Comparison of ENCODE assay signal across 23 cellular contexts in the genomic region with DNA sequence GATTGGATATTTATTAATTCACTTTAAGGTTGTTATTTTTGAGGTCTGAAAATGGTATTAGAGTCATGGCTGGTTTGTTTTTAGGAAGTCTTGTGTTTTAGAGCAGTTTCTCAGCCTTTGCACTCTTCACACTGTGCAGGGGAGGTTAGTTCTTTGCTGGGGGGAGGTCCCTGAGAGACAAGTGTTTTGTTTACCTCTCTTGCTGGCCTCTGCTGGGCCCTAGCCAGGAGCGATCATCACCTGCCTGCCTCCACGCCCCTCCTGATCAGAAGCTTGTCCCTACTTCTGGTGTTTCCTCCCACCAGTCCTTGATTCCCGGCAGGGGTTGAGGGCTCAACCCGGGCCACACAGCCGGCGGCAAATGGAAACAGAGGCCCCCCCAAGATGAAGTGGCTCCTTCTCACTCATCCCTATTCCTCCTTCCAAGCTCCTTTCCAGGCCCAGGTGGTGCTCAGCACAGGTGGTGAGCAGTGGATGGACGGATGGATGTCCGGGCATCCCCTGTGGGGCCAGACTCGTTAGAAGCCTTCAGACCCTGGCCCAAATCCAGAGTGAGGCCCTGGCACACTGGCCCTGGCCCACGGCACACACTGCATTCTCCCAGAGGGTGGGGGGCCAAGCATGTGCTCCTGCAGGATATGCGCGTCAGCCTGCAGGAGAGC.
DNase-seq lines count a peak whose midpoint lies in the region; ATAC-seq and TF ChIP-seq lines count a peak whose summit lies in the region.
"Had no signal": no experiment of that assay in that cellular context is flagged by ENCODE, and none has a peak within 500 bp of the region (broad histone marks: within the 10 kb centered on the region; RNA-seq: fewer than 3 reads in every experiment).

No MANE protein-coding gene starts in this region.

- ATAC-seq in stimulated activated naive B cell treated with anti-CD40 and anti-IgM and Interleukin-4, amounts not matched to agents 10 μg/mL and 1 μg/mL and 100 μg/mL, for 72 hours (replicated peaks): no peak
- no peak for ATAC-seq in HG03045 (IDR thresholded peaks at IDR 0.05; ENCODE audit: unreplicated experiment)
- ATAC-seq: HCT116, heart left ventricle, left lobe of liver had no signal

- peaks cover 34 to 51% of the 10 kb centered on the region in 2 donors for H3K27me3 Mint-ChIP-seq in stimulated activated naive B cell treated with anti-CD40 and anti-IgM and Interleukin-4, amounts not matched to agents 10 μg/mL and 1 μg/mL and 100 μg/mL, for 72 hours

- no peaks in the 10 kb centered on the region for H3K4me1 ChIP-seq in HEK293 (ENCODE audit: control insufficient read depth, insufficient read depth, low read length)
- H3K4me1 ChIP-seq: BE2C, colonic mucosa, heart left ventricle, SJSA1, tibial artery had no signal

- no peak overlapping the region for H3K27ac ChIP-seq in HEK293 (ENCODE audit: extremely low read depth, low read depth, low read length)
- H3K27ac ChIP-seq: colonic mucosa, heart left ventricle, HL-60, SJSA1, tibial artery had no signal

- no peaks in the 10 kb centered on the region for H3K9me3 Mint-ChIP-seq in stimulated activated naive B cell treated with anti-CD40 and anti-IgM and Interleukin-4, amounts not matched to agents 10 μg/mL and 1 μg/mL and 100 μg/mL, for 72 hours
- H3K9me3 Mint-ChIP-seq: neural crest cell had no signal

- peak; percentile 55 for DNase-seq in DMS53 (lab: John Stamatoyannopoulos, UW)
- DNase-seq in DMS53 treated with DMSO at 0.1 percent for 48 hours (lab: John Stamatoyannopoulos, UW; ENCODE audit: unreplicated experiment): no peak
- peak; percentile 84 for DNase-seq in NCI-H345 (lab: John Stamatoyannopoulos, UW)
- peak; percentile 80 for DNase-seq in cerebellar cortex (ENCODE audit: low spot score)
- DNase-seq in stimulated activated naive B cell treated with anti-CD40 and anti-IgM and Interleukin-4, amounts not matched to agents 10 μg/mL and 1 μg/mL and 100 μg/mL, for 72 hours: no peak
- no peak for DNase-seq in activated T-cell treated with anti-CD3 and anti-CD28 coated beads, Interleukin-2, amount 50 U/mL, for 1 hour
- DNase-seq: 8988T; activated CD4-positive, alpha-beta T cell treated with anti-CD3 and anti-CD28 coated beads for 1 hour; BE2C; colonic mucosa; heart left ventricle; NCI-H526; stimulated activated naive CD4-positive, alpha-beta T cell treated with Interleukin-2 at 50 U/mL for 16 hours; tibial artery had no signal

- H3K9me3 ChIP-seq in HEK293 (ENCODE audit: control insufficient read depth, insufficient read depth, low read depth, low read length): no peaks in the 10 kb centered on the region
- H3K9me3 ChIP-seq: BE2C, colonic mucosa, tibial artery had no signal

- H3K4me3 ChIP-seq in HEK293 (ENCODE audit: low read depth, low read length): no peak overlapping the region
- H3K4me3 ChIP-seq: colonic mucosa, heart left ventricle, SJSA1, tibial artery had no signal

- H3K4me3 Mint-ChIP-seq in stimulated activated naive B cell treated with anti-CD40 and anti-IgM and Interleukin-4, amounts not matched to agents 10 μg/mL and 1 μg/mL and 100 μg/mL, for 72 hours: no peak overlapping the region
- H3K4me3 Mint-ChIP-seq: brain, neural crest cell had no signal

- no peak overlapping the region for H3K27ac Mint-ChIP-seq in stimulated activated naive B cell treated with anti-CD40 and anti-IgM and Interleukin-4, amounts not matched to agents 10 μg/mL and 1 μg/mL and 100 μg/mL, for 72 hours
- H3K27ac Mint-ChIP-seq: progenitor cell of endocrine pancreas had no signal

- H3K4me1 Mint-ChIP-seq in stimulated activated naive B cell treated with anti-CD40 and anti-IgM and Interleukin-4, amounts not matched to agents 10 μg/mL and 1 μg/mL and 100 μg/mL, for 72 hours: no peaks in the 10 kb centered on the region
- H3K4me1 Mint-ChIP-seq: neural crest cell had no signal

- POLR2A ChIA-PET in HEK293 (lab: Yijun Ruan, JAX): no interaction called here

- TF ChIP-seq CTCF in HEK293 (tag by site-specific recombination; IDR thresholded peaks at IDR 0.05): no peak

- CTCF ChIA-PET in HEK293 (lab: Yijun Ruan, JAX): interaction anchor here (0.6 to 1.3 kb wide), 4 partner anchors 39 to 327 kb away, joined by 3 to 4 read pairs (median 3); no protein-coding TSS in a partner anchor

- H3K36me3 ChIP-seq in HEK293 (ENCODE audit: control insufficient read depth in 2 of 2, insufficient read depth in 1 of 2, low read length in 2 of 2): no peaks in the 10 kb centered on the region
- H3K36me3 ChIP-seq: BE2C, colonic mucosa, heart left ventricle, SJSA1, tibial artery had no signal

- H3K36me3 Mint-ChIP-seq in stimulated activated naive B cell treated with anti-CD40 and anti-IgM and Interleukin-4, amounts not matched to agents 10 μg/mL and 1 μg/mL and 100 μg/mL, for 72 hours: peaks cover 0 to 2% of the 10 kb centered on the region in 2 donors
- H3K36me3 Mint-ChIP-seq: brain had no signal

TF ChIP-seq in HEK293, 187 proteins besides CTCF, POLR2A, EP300 and RAD21:
- TF ChIP-seq GLIS1 (tag by site-specific recombination; IDR thresholded peaks at IDR 0.05): peak; percentile 97
- TF ChIP-seq ZNF302 (tag by site-specific recombination; IDR thresholded peaks at IDR 0.05; ENCODE audit: low read depth): no peak
- no peak for TF ChIP-seq YY2 (tag by site-specific recombination; IDR thresholded peaks at IDR 0.05)
- TF ChIP-seq ZNF10 (tag by site-specific recombination; IDR thresholded peaks at IDR 0.05): no peak
- TF ChIP-seq PRDM10 (tag by site-specific recombination; IDR thresholded peaks at IDR 0.05): peak; percentile 19; the same call in 1 of the 2 replicates
- TF ChIP-seq GLIS2 (tag by site-specific recombination; IDR thresholded peaks at IDR 0.05): peak; percentile 37; the same call in 1 of the 2 replicates
- peak; percentile 74 for TF ChIP-seq ZIC2 (tag by site-specific recombination; IDR thresholded peaks at IDR 0.05)
- no peak for TF ChIP-seq ZNF785 (tag by site-specific recombination; IDR thresholded peaks at IDR 0.05)

Comparison
In these comparisons a context has a peak if more than half of its experiments do, and no peak if none do; other contexts are left out.
1. DNase-seq: peak in DMS53 (single experiment), NCI-H345 (single experiment) and cerebellar cortex (single experiment); none in DMS53 treated with DMSO at 0.1 percent for 48 hours (single experiment), stimulated activated naive B cell treated with anti-CD40 and anti-IgM and Interleukin-4, amounts not matched to agents 10 μg/mL and 1 μg/mL and 100 μg/mL, for 72 hours (single experiment) and activated T-cell treated with anti-CD3 and anti-CD28 coated beads, Interleukin-2, amount 50 U/mL, for 1 hour (single experiment).